Comparison of ENCODE assay signal across 24 cellular contexts in genomic region chr14:55537782-55538181, GRCh38. TPM values are rescaled to one million over a fixed set of nuclear protein-coding genes. Genes with fewer than 3 reads are reported as not detected.
DNase-seq lines count a peak whose midpoint lies in the region; ATAC-seq and TF ChIP-seq lines count a peak whose summit lies in the region.
"Had no signal": no experiment of that assay in that cellular context is flagged by ENCODE, and none has a peak within 500 bp of the region (broad histone marks: within the 10 kb centered on the region; RNA-seq: fewer than 3 reads in every experiment).

No MANE protein-coding gene starts in this region.

- H3K9me3 ChIP-seq in trophoblast cell (ENCODE audit: insufficient read depth, low read depth, low read length) (peaks cover 2% of the 10 kb centered on the region), adrenal gland (replicated peaks in 1 of 3) (no peaks in the 10 kb centered on the region)
- H3K9me3 ChIP-seq: HAP-1 had no signal

- no peak overlapping the region for H2AFZ ChIP-seq in trophoblast cell (ENCODE audit: insufficient read depth, low read length, poor library complexity)

- intact Hi-C loops in adrenal gland (cut with DNase I): no loop called here

- H3K36me3 ChIP-seq in trophoblast cell (ENCODE audit: control insufficient read depth in 1 of 2, insufficient read depth in 2 of 2, low read length in 2 of 2) (no peaks in the 10 kb centered on the region), adrenal gland (replicated peaks in 1 of 2) (no peaks in the 10 kb centered on the region)
- H3K36me3 ChIP-seq: BLaER1 treated with 17β-estradiol and CSF1 and Interleukin-3, amounts not matched to agents 10 nM and 100 nM; HAP-1 had no signal

- ATAC-seq in GM19463 (IDR thresholded peaks at IDR 0.05; ENCODE audit: unreplicated experiment) (peak; percentile 62), HG03103 (IDR thresholded peaks at IDR 0.05; ENCODE audit: low read depth, unreplicated experiment) (peak; percentile 52)
- ATAC-seq: A549, Panc1 had no signal

- H4K8ac ChIP-seq in trophoblast cell (ENCODE audit: low read depth, low read length): no peak overlapping the region

- TF ChIP-seq POLR2A in adrenal gland (IDR thresholded peaks at IDR 0.05): no peak

- TF ChIP-seq CTCF in GM13977 (IDR thresholded peaks at IDR 0.05; ENCODE audit: extremely low read depth, insufficient read depth, missing control alignments): no peak
- TF ChIP-seq CTCF in adrenal gland (IDR thresholded peaks at IDR 0.05): no peak

- no peak overlapping the region for H3K27ac ChIP-seq in trophoblast cell (ENCODE audit: low read depth, low read length)
- no peak overlapping the region for H3K27ac ChIP-seq in adrenal gland
- H3K27ac ChIP-seq: A549; BLaER1 treated with 17β-estradiol and CSF1 and Interleukin-3, amounts not matched to agents 10 nM and 100 nM; SK-N-MC had no signal

- no peak overlapping the region for H4K91ac ChIP-seq in trophoblast cell (ENCODE audit: low read depth, low read length)

- H3K9ac ChIP-seq in trophoblast cell (ENCODE audit: low read length): no peak overlapping the region
- H3K9ac ChIP-seq: BLaER1 treated with 17β-estradiol and CSF1 and Interleukin-3, amounts not matched to agents 10 nM and 100 nM had no signal

- in situ Hi-C loops in GM13977 (cut with MboI; ENCODE audit: low pct_unique_long_range_greater_than_20kb, low sequenced_read_pairs, unreplicated experiment): no loop called here

- H2BK120ac ChIP-seq in trophoblast cell (ENCODE audit: insufficient read depth, low read length, poor library complexity): no peak overlapping the region

- peak overlapping the region; percentile 45 for H2BK5ac ChIP-seq in trophoblast cell (ENCODE audit: low read depth, low read length, poor library complexity)

- H3K79me2 ChIP-seq in trophoblast cell (ENCODE audit: control insufficient read depth, insufficient read depth, low read length, poor library complexity): no peaks in the 10 kb centered on the region

- H3K4me3 ChIP-seq in trophoblast cell (ENCODE audit: low read depth, low read length): no peak overlapping the region
- no peak overlapping the region for H3K4me3 ChIP-seq in adrenal gland
- H3K4me3 ChIP-seq: A549; BLaER1 treated with 17β-estradiol and CSF1 and Interleukin-3, amounts not matched to agents 10 nM and 100 nM; HAP-1; SK-N-MC had no signal

- DNase-seq in GM13977 (ENCODE audit: low spot score) (peak; percentile 18), trophoblast cell (no peak), SKM-1 (lab: John Stamatoyannopoulos, UW; ENCODE audit: unreplicated experiment) (no peak), adrenal gland (no peak), superior temporal gyrus (ENCODE audit: extremely low spot score) (no peak)
- DNase-seq: AML-193; CD4-positive, alpha-beta T cell; GOT3; HFFc6; KBM-7; NCI-H2029; NCI-H226; NCI-H510A; NCI-H69; SHP77 treated with DMSO at 0.1 percent for 48 hours; SW 1271; T-helper 9 cell had no signal

- no peak overlapping the region for H2AK5ac ChIP-seq in trophoblast cell (ENCODE audit: low read length)

- H3K4ac ChIP-seq in trophoblast cell (ENCODE audit: low read depth, low read length): no peak overlapping the region

- no peak overlapping the region for H3K23ac ChIP-seq in trophoblast cell (ENCODE audit: low read length)

- no peak overlapping the region for H3K14ac ChIP-seq in trophoblast cell (ENCODE audit: low read length)

- no peaks in the 10 kb centered on the region for H3K27me3 ChIP-seq in trophoblast cell (ENCODE audit: insufficient read depth, low read length)
- no peaks in the 10 kb centered on the region for H3K27me3 ChIP-seq in adrenal gland
- H3K27me3 ChIP-seq: BLaER1 treated with 17β-estradiol and CSF1 and Interleukin-3, amounts not matched to agents 10 nM and 100 nM had no signal

- H3K79me1 ChIP-seq in trophoblast cell (ENCODE audit: low read length): peaks cover 9% of the 10 kb centered on the region

- no peak overlapping the region for H3K18ac ChIP-seq in trophoblast cell (ENCODE audit: low read length)

- no peak overlapping the region for H3K4me2 ChIP-seq in trophoblast cell (ENCODE audit: low read length)
- H3K4me2 ChIP-seq: A549; BLaER1 treated with 17β-estradiol and CSF1 and Interleukin-3, amounts not matched to agents 10 nM and 100 nM had no signal

- no peak overlapping the region for H2BK12ac ChIP-seq in trophoblast cell (ENCODE audit: low read length)

- H3K4me1 ChIP-seq in trophoblast cell (ENCODE audit: control insufficient read depth in 1 of 2, insufficient read depth in 2 of 2, low read length in 2 of 2) (peaks cover 3 to 8% of the 10 kb centered on the region in 2 experiments), adrenal gland (replicated peaks in 1 of 2) (peaks cover 0 to 9% of the 10 kb centered on the region in 2 donors)
- H3K4me1 ChIP-seq: BLaER1 treated with 17β-estradiol and CSF1 and Interleukin-3, amounts not matched to agents 10 nM and 100 nM had no signal

- no peak overlapping the region for H4K12ac ChIP-seq in trophoblast cell (ENCODE audit: low read depth, low read length)

RNA-seq across cellular contexts. Expression of gene KTN1, which starts 42.2 kb away (rescaled TPM):
- 222 and 228 TPM in 2 replicates for polyA plus RNA-seq in trophoblast cell (2013)
- 100 to 1,000 TPM in 7 of 8 donors, 10 to 100 TPM in 1; 98.0 to 198 (median 154) TPM for total RNA-seq in adrenal gland
- polyA plus RNA-seq in adrenal gland: 100 to 1,000 TPM in 1 of 3 donors, 10 to 100 TPM in 2; 60.4 to 195 (median 73.8) TPM
